Comparison of ENCODE assay signal across 1 cellular context in genomic region chr5:171640396-171640981, GRCh38.
TF ChIP-seq lines count a peak whose summit lies in the region.

No MANE protein-coding gene starts in this region.

TF ChIP-seq in HepG2, 621 proteins besides CTCF, POLR2A, EP300 and RAD21 (continued from another document):
- TF ChIP-seq ZSCAN21 (CRISPR knock-in tag; IDR thresholded peaks at IDR 0.05; ENCODE audit: borderline replicate concordance) = no peak
